Comparison of ENCODE assay signal across 8 cellular contexts in genomic region chr2:27379840-27380625, GRCh38. TPM values are rescaled to one million over a fixed set of nuclear protein-coding genes. Genes with fewer than 3 reads are reported as not detected.
DNase-seq lines count a peak whose midpoint lies in the region; ATAC-seq and TF ChIP-seq lines count a peak whose summit lies in the region.

No MANE protein-coding gene starts in this region.

- peak overlapping the region; percentile 96 for H3K27ac ChIP-seq in endodermal cell (ENCODE audit: low read depth, low read length)

- H3K27me3 Mint-ChIP-seq in IgD-negative memory B cell (no peaks in the 10 kb centered on the region), endodermal cell (ENCODE audit: insufficient read depth) (no peaks in the 10 kb centered on the region)

- H3K4me3 Mint-ChIP-seq in IgD-negative memory B cell: peak overlapping the region; percentile 79 to 95 (median 88)
- peak overlapping the region; percentile 92 for H3K4me3 Mint-ChIP-seq in endodermal cell

- H3K4me1 Mint-ChIP-seq in IgD-negative memory B cell (peaks cover 9 to 23% (median 18%) of the 10 kb centered on the region in 3 donors), endodermal cell (peaks cover 19% of the 10 kb centered on the region)

- H3K36me3 Mint-ChIP-seq in IgD-negative memory B cell (peaks cover 2% of the 10 kb centered on the region), endodermal cell (ENCODE audit: low read depth) (peaks cover 59% of the 10 kb centered on the region)

- H3K9ac ChIP-seq in endodermal cell (ENCODE audit: extremely low read depth, low read length, poor library complexity, severe bottlenecking): peak overlapping the region; percentile 77

- no peaks in the 10 kb centered on the region for H3K27me3 ChIP-seq in endodermal cell (ENCODE audit: control insufficient read depth, insufficient read depth, low read length, poor library complexity, severe bottlenecking)

- peaks cover 80% of the 10 kb centered on the region for H3K36me3 ChIP-seq in endodermal cell (ENCODE audit: control insufficient read depth, insufficient read depth, low read length)

- H3K9me3 Mint-ChIP-seq in IgD-negative memory B cell (no peaks in the 10 kb centered on the region), endodermal cell (no peaks in the 10 kb centered on the region)

- WGBS in endodermal cell (ENCODE audit: insufficient coverage in 1 of 2, insufficient read length in 1 of 2), 2 experiments: 2 to 6% methylated on average over 3 to 35 of the region's 35 CpGs

- peak; percentile 38 for ATAC-seq in GM19025 (IDR thresholded peaks at IDR 0.05; ENCODE audit: low read depth, unreplicated experiment)
- no peak for ATAC-seq in GM19397 (IDR thresholded peaks at IDR 0.05; ENCODE audit: unreplicated experiment)

- H3K4me3 ChIP-seq in AG10803 (ENCODE audit: low read length) (peak overlapping the region; percentile 91), endodermal cell (ENCODE audit: low read length) (peak overlapping the region; percentile 90)

- H3K27ac Mint-ChIP-seq in IgD-negative memory B cell (peak overlapping the region; percentile 90 to 96 (median 91)), endodermal cell (peak overlapping the region; percentile 98)

- peaks cover 4% of the 10 kb centered on the region for H3K4me1 ChIP-seq in endodermal cell (ENCODE audit: control insufficient read depth, insufficient read depth, low read length)

- TF ChIP-seq CTCF in AG10803 (conservative IDR thresholded peaks at IDR 0.05; ENCODE audit: low read length) (no peak), endodermal cell (conservative IDR thresholded peaks at IDR 0.05) (no peak)

- H3K9me3 ChIP-seq in endodermal cell (ENCODE audit: control insufficient read depth, low read length): no peaks in the 10 kb centered on the region

- DNase-seq in AG10803 (ENCODE audit: low read depth) (peak; percentile 27), UCSD-AML1 (lab: John Stamatoyannopoulos, UW; ENCODE audit: unreplicated experiment) (peak; percentile 83), endodermal cell (peak; percentile 65), middle frontal gyrus (ENCODE audit: extremely low spot score, low spot score) (peak; percentile 5), superior temporal gyrus (ENCODE audit: extremely low spot score) (peak; percentile 42)

RNA-seq across cellular contexts. Expression of gene ZNF513, which starts 0.5 kb away (rescaled TPM):
- 4.8 TPM for polyA plus RNA-seq in IgD-negative memory B cell
- 10 to 100 TPM; 30.7 to 32.5 TPM for total RNA-seq in endodermal cell
- polyA plus RNA-seq in endodermal cell (2013, experiment 1 of 2): 21.3 TPM
- 20.5 TPM for polyA plus RNA-seq in endodermal cell (2013, experiment 2 of 2)

RNA-seq across cellular contexts. Expression of gene SNX17, which starts 9.6 kb away (rescaled TPM):
- 219 TPM for polyA plus RNA-seq in IgD-negative memory B cell
- total RNA-seq in endodermal cell: 10 to 100 TPM; 81.2 to 92.6 TPM
- polyA plus RNA-seq in endodermal cell (2013, experiment 1 of 2): 70.9 TPM
- 68.6 TPM for polyA plus RNA-seq in endodermal cell (2013, experiment 2 of 2)

RNA-seq across cellular contexts. Expression of gene EIF2B4, which starts 9.9 kb away (rescaled TPM):
- 35.0 TPM for polyA plus RNA-seq in IgD-negative memory B cell
- total RNA-seq in endodermal cell: 10 to 100 TPM; 56.7 to 58.6 TPM
- 51.3 TPM for polyA plus RNA-seq in endodermal cell (2013, experiment 1 of 2)
- 45.8 TPM for polyA plus RNA-seq in endodermal cell (2013, experiment 2 of 2)

RNA-seq across cellular contexts. Expression of gene GTF3C2, which starts 23.5 kb away (rescaled TPM):
- polyA plus RNA-seq in IgD-negative memory B cell: 38.6 TPM
- total RNA-seq in endodermal cell: 100 to 1,000 TPM; 105 to 120 TPM
- polyA plus RNA-seq in endodermal cell (2013, experiment 1 of 2): 95.0 TPM
- polyA plus RNA-seq in endodermal cell (2013, experiment 2 of 2): 86.0 TPM

RNA-seq across cellular contexts. Expression of gene PPM1G, which starts 29.4 kb away (rescaled TPM):
- polyA plus RNA-seq in IgD-negative memory B cell: 80.1 TPM
- total RNA-seq in endodermal cell: 100 to 1,000 TPM; 124 to 125 TPM
- polyA plus RNA-seq in endodermal cell (2013, experiment 1 of 2): 107 TPM
- polyA plus RNA-seq in endodermal cell (2013, experiment 2 of 2): 102 TPM

Comparison
In these comparisons a context has a peak if more than half of its experiments do, and no peak if none do; other contexts are left out.
1. DNase-seq: peak in every context shown above with its lines; median percentile 83 in UCSD-AML1; 65 in endodermal cell; 42 in superior temporal gyrus; 27 in AG10803; 5 in middle frontal gyrus.